Comparison of ENCODE assay signal across 19 cellular contexts in genomic region chr15:48394172-48394571, GRCh38.
DNase-seq lines count a peak whose midpoint lies in the region; ATAC-seq and TF ChIP-seq lines count a peak whose summit lies in the region.
"Had no signal": no experiment of that assay in that cellular context is flagged by ENCODE, and none has a peak within 500 bp of the region (broad histone marks: within the 10 kb centered on the region; RNA-seq: fewer than 3 reads in every experiment).

No MANE protein-coding gene starts in this region.

- TF ChIP-seq CTCF in HFFc6 (IDR thresholded peaks at IDR 0.05) (no peak), coronary artery (IDR thresholded peaks at IDR 0.05) (no peak)

- H3K27ac ChIP-seq in coronary artery (peak overlapping the region; percentile 53 to 87), skin epidermis (peak overlapping the region in 15 of 21 experiments; percentile 8 to 87 (median 67))
- H3K27ac ChIP-seq: body of pancreas, spleen had no signal

- intact Hi-C loops in left colon (cut with DNase I, micrococcal nuclease): no loop called here

- H3K4me1 Mint-ChIP-seq in HFFc6 (ENCODE audit: low read depth): peaks cover 70% of the 10 kb centered on the region
- H3K4me1 Mint-ChIP-seq in activated CD8-positive, alpha-beta memory T cell treated with anti-CD3 and anti-CD28 coated beads, Interleukin-2, amount 10 ng/mL, durations not matched to agents 7 days and 5 days: no peaks in the 10 kb centered on the region
- H3K4me1 Mint-ChIP-seq: activated naive CD4-positive, alpha-beta T cell treated with anti-CD3 and anti-CD28 coated beads, Interleukin-2, amount 50 U/mL, for 24 hours; CD4-positive, CD25-positive, alpha-beta regulatory T cell had no signal

- ATAC-seq in left colon (peak; percentile 71), GM18519 (IDR thresholded peaks at IDR 0.05; ENCODE audit: low FRiP score, unreplicated experiment) (no peak)
- ATAC-seq in activated CD8-positive, alpha-beta memory T cell treated with anti-CD3 and anti-CD28 coated beads, Interleukin-2, amount 10 ng/mL, durations not matched to agents 7 days and 5 days: no peak
- ATAC-seq: body of pancreas had no signal

- H3K4me3 ChIP-seq in coronary artery: no peak overlapping the region
- no peak overlapping the region for H3K4me3 ChIP-seq in skin epidermis
- H3K4me3 ChIP-seq: body of pancreas, spleen had no signal

- H3K27me3 Mint-ChIP-seq in HFFc6 (ENCODE audit: insufficient read depth): peaks cover 25% of the 10 kb centered on the region
- peaks cover 15% of the 10 kb centered on the region for H3K27me3 Mint-ChIP-seq in activated CD8-positive, alpha-beta memory T cell treated with anti-CD3 and anti-CD28 coated beads, Interleukin-2, amount 10 ng/mL, durations not matched to agents 7 days and 5 days

- DNase-seq in HFFc6 (no peak), coronary artery (ENCODE audit: low spot score) (no peak), left colon (no peak), COLO668 (lab: John Stamatoyannopoulos, UW; ENCODE audit: unreplicated experiment) (no peak), SIG-M5 (lab: John Stamatoyannopoulos, UW) (no peak)
- no peak for DNase-seq in activated CD8-positive, alpha-beta memory T cell treated with anti-CD3 and anti-CD28 coated beads, Interleukin-2, amount 10 ng/mL, durations not matched to agents 7 days and 5 days
- DNase-seq: activated CD4-positive, alpha-beta T cell treated with anti-CD3 and anti-CD28 coated beads, Interleukin-2, amount 50 U/mL, for 48 hours; activated T-cell treated with anti-CD3 and anti-CD28 coated beads, Interleukin-2, amount 50 U/mL, for 1 hour; body of pancreas; CD4-positive, CD25-positive, alpha-beta regulatory T cell; hypothalamus; Kasumi-1; kidney; NCI-H1436 treated with DMSO at 0.1 percent for 48 hours; spleen had no signal

- H3K9me3 Mint-ChIP-seq in HFFc6: no peaks in the 10 kb centered on the region
- H3K9me3 Mint-ChIP-seq in activated CD8-positive, alpha-beta memory T cell treated with anti-CD3 and anti-CD28 coated beads, Interleukin-2, amount 10 ng/mL, durations not matched to agents 7 days and 5 days (ENCODE audit: low read depth): no peaks in the 10 kb centered on the region
- H3K9me3 Mint-ChIP-seq: activated naive CD4-positive, alpha-beta T cell treated with anti-CD3 and anti-CD28 coated beads, Interleukin-2, amount 50 U/mL, for 24 hours; mesothelial cell of epicardium had no signal

- CTCF ChIA-PET in activated CD8-positive, alpha-beta memory T cell treated with anti-CD3 and anti-CD28 coated beads, Interleukin-2, amount 10 ng/mL, durations not matched to agents 7 days and 5 days (lab: Charles Lee): no interaction called here

- peak overlapping the region; percentile 90 for H3K27ac Mint-ChIP-seq in HFFc6
- no peak overlapping the region for H3K27ac Mint-ChIP-seq in activated CD8-positive, alpha-beta memory T cell treated with anti-CD3 and anti-CD28 coated beads, Interleukin-2, amount 10 ng/mL, durations not matched to agents 7 days and 5 days
- H3K27ac Mint-ChIP-seq: activated naive CD4-positive, alpha-beta T cell treated with anti-CD3 and anti-CD28 coated beads, Interleukin-2, amount 50 U/mL, for 24 hours; CD4-positive, CD25-positive, alpha-beta regulatory T cell; mesothelial cell of epicardium had no signal

- H3K36me3 Mint-ChIP-seq in HFFc6 (ENCODE audit: low read depth): 0 out of 2 replicates have a peak, but pooled peaks cover 7% of the 10 kb centered on the region
- H3K36me3 Mint-ChIP-seq in activated CD8-positive, alpha-beta memory T cell treated with anti-CD3 and anti-CD28 coated beads, Interleukin-2, amount 10 ng/mL, durations not matched to agents 7 days and 5 days: no peaks in the 10 kb centered on the region
- H3K36me3 Mint-ChIP-seq: activated naive CD4-positive, alpha-beta T cell treated with anti-CD3 and anti-CD28 coated beads, Interleukin-2, amount 50 U/mL, for 24 hours; CD4-positive, CD25-positive, alpha-beta regulatory T cell; mesothelial cell of epicardium had no signal

- peak overlapping the region; percentile 65; the same call in 1 of the 2 replicates for H3K4me3 Mint-ChIP-seq in HFFc6
- H3K4me3 Mint-ChIP-seq in activated CD8-positive, alpha-beta memory T cell treated with anti-CD3 and anti-CD28 coated beads, Interleukin-2, amount 10 ng/mL, durations not matched to agents 7 days and 5 days: no peak overlapping the region
- H3K4me3 Mint-ChIP-seq: activated naive CD4-positive, alpha-beta T cell treated with anti-CD3 and anti-CD28 coated beads, Interleukin-2, amount 50 U/mL, for 24 hours; CD4-positive, CD25-positive, alpha-beta regulatory T cell; mesothelial cell of epicardium had no signal
